17 cellular contexts compared by ENCODE assay signal in genomic region chr4:176262243-176262642, GRCh38. TPM values are rescaled to one million over a fixed set of nuclear protein-coding genes. Genes with fewer than 3 reads are reported as not detected.
DNase-seq lines count a peak whose midpoint lies in the region; ATAC-seq, FAIRE-seq and TF ChIP-seq lines count a peak whose summit lies in the region.
"Had no signal": no experiment of that assay in that cellular context is flagged by ENCODE, and none has a peak within 500 bp of the region (broad histone marks: within the 10 kb centered on the region; RNA-seq: fewer than 3 reads in every experiment).

No MANE protein-coding gene starts in this region.

- peaks cover 0 to 6% (median 0%) of the 10 kb centered on the region in 5 donors for H3K36me3 Mint-ChIP-seq in naive thymus-derived CD4-positive, alpha-beta T cell
- no peaks in the 10 kb centered on the region for H3K36me3 Mint-ChIP-seq in activated T-helper 2 cell treated with anti-CD3 and anti-CD28 coated beads, Interferon-gamma antibody, Interleukin-2, Interleukin-4, amounts not matched to agents 10 μg/mL and 5 μg/mL and 100 μg/mL, durations not matched to agents 14 hours and 24 hours and 36 hours (ENCODE audit: low read depth)

- no peak overlapping the region for H3K4me3 Mint-ChIP-seq in naive thymus-derived CD4-positive, alpha-beta T cell
- H3K4me3 Mint-ChIP-seq in activated T-helper 2 cell treated with anti-CD3 and anti-CD28 coated beads, Interferon-gamma antibody, Interleukin-2, Interleukin-4, amounts not matched to agents 10 μg/mL and 5 μg/mL and 100 μg/mL, durations not matched to agents 14 hours and 24 hours and 36 hours (ENCODE audit: low read depth) = no peak overlapping the region
- H3K4me3 Mint-ChIP-seq: activated CD4-positive, alpha-beta memory T cell treated with anti-CD3 and anti-CD28 coated beads, Interleukin-2, amount 10 ng/mL, durations not matched to agents 7 days and 5 days had no signal

- DNase-seq in GM12878 (ENCODE audit: low read depth, low spot score) (peak; percentile 13), GDM1 (lab: John Stamatoyannopoulos, UW) (no peak), GM19239 (ENCODE audit: insufficient read length, low spot score) (no peak)
- DNase-seq in naive thymus-derived CD4-positive, alpha-beta T cell = no peak
- DNase-seq in activated T-helper 2 cell treated with anti-CD3 and anti-CD28 coated beads, Interferon-gamma antibody, Interleukin-2, Interleukin-4, amounts not matched to agents 10 μg/mL and 5 μg/mL and 100 μg/mL, durations not matched to agents 14 hours and 24 hours and 36 hours (ENCODE audit: low spot score) = no peak
- DNase-seq: activated CD4-positive, alpha-beta memory T cell treated with anti-CD3 and anti-CD28 coated beads, Interleukin-2, amount 10 ng/mL, durations not matched to agents 7 days and 5 days; activated gamma-delta T cell; body of pancreas; DND-41; effector CD4-positive, alpha-beta T cell; NCI-H146; NCI-H526 treated with DMSO at 0.1 percent for 48 hours had no signal

- no peak overlapping the region for H3K4me2 ChIP-seq in GM12878 (ENCODE audit: control insufficient read depth, insufficient read depth)

- H3K9me3 Mint-ChIP-seq in naive thymus-derived CD4-positive, alpha-beta T cell = no peaks in the 10 kb centered on the region
- H3K9me3 Mint-ChIP-seq in activated T-helper 2 cell treated with anti-CD3 and anti-CD28 coated beads, Interferon-gamma antibody, Interleukin-2, Interleukin-4, amounts not matched to agents 10 μg/mL and 5 μg/mL and 100 μg/mL, durations not matched to agents 14 hours and 24 hours and 36 hours = no peaks in the 10 kb centered on the region
- H3K9me3 Mint-ChIP-seq: activated CD4-positive, alpha-beta memory T cell treated with anti-CD3 and anti-CD28 coated beads, Interleukin-2, amount 10 ng/mL, durations not matched to agents 7 days and 5 days had no signal

- no peak overlapping the region for H3K9ac ChIP-seq in GM12878 (ENCODE audit: control insufficient read depth, insufficient read depth, low read length)

- H3K4me3 ChIP-seq in GM12878 = no peak overlapping the region
- no peak overlapping the region for H3K4me3 ChIP-seq in naive thymus-derived CD4-positive, alpha-beta T cell (ENCODE audit: low read length)
- H3K4me3 ChIP-seq: body of pancreas, K562 had no signal

- H3K4me1 ChIP-seq in GM12878 (ENCODE audit: control insufficient read depth, insufficient read depth, low read length) = no peaks in the 10 kb centered on the region
- H3K4me1 ChIP-seq in naive thymus-derived CD4-positive, alpha-beta T cell (ENCODE audit: control insufficient read depth in 2 of 2, insufficient read depth in 2 of 2, low read length in 2 of 2) = no peaks in the 10 kb centered on the region
- H3K4me1 ChIP-seq: body of pancreas had no signal

- no peaks in the 10 kb centered on the region for H3K4me1 Mint-ChIP-seq in naive thymus-derived CD4-positive, alpha-beta T cell
- no peaks in the 10 kb centered on the region for H3K4me1 Mint-ChIP-seq in activated T-helper 2 cell treated with anti-CD3 and anti-CD28 coated beads, Interferon-gamma antibody, Interleukin-2, Interleukin-4, amounts not matched to agents 10 μg/mL and 5 μg/mL and 100 μg/mL, durations not matched to agents 14 hours and 24 hours and 36 hours (ENCODE audit: low read depth)
- H3K4me1 Mint-ChIP-seq: activated CD4-positive, alpha-beta memory T cell treated with anti-CD3 and anti-CD28 coated beads, Interleukin-2, amount 10 ng/mL, durations not matched to agents 7 days and 5 days had no signal

- no peak overlapping the region for H2AFZ ChIP-seq in GM12878 (ENCODE audit: control insufficient read depth, low read depth, low read length)

- H3K79me2 ChIP-seq in GM12878 (ENCODE audit: control insufficient read depth, insufficient read depth, low read length) = no peaks in the 10 kb centered on the region

- no peak for TF ChIP-seq EP300 in GM12878 (IDR thresholded peaks at IDR 0.05; ENCODE audit: borderline replicate concordance in 1 of 2, control insufficient read depth in 1 of 2, low read depth in 2 of 2, low read length in 2 of 2)

- TF ChIP-seq CTCF in GM12878 (IDR thresholded peaks at IDR 0.05 in 2 of 3, conservative IDR thresholded peaks at IDR 0.05 in 1 of 3; ENCODE audit: control insufficient read depth in 2 of 3, extremely low read depth in 1 of 3, insufficient read depth in 1 of 3, low read depth in 3 of 3, low read length in 3 of 3) = no peak

- no peaks in the 10 kb centered on the region for H3K27me3 ChIP-seq in GM12878 (replicated peaks in 1 of 2; ENCODE audit: control insufficient read depth in 2 of 2, insufficient read depth in 2 of 2, low read length in 1 of 2)
- no peaks in the 10 kb centered on the region for H3K27me3 ChIP-seq in naive thymus-derived CD4-positive, alpha-beta T cell (ENCODE audit: control insufficient read depth in 2 of 2, insufficient read depth in 2 of 2, low read length in 2 of 2)
- H3K27me3 ChIP-seq: body of pancreas had no signal

- CTCF ChIA-PET in GM12878 (lab: Yijun Ruan, JAX) = interaction anchor here (1.2 kb wide), 1 partner anchor 11 kb away, joined by 3 read pairs; no protein-coding TSS in a partner anchor
- CTCF ChIA-PET in naive thymus-derived CD4-positive, alpha-beta T cell (lab: Charles Lee) = no interaction called here

- no peaks in the 10 kb centered on the region for H3K9me3 ChIP-seq in GM12878 (replicated peaks; ENCODE audit: control insufficient read depth, insufficient read depth, low read length)
- no peaks in the 10 kb centered on the region for H3K9me3 ChIP-seq in naive thymus-derived CD4-positive, alpha-beta T cell (ENCODE audit: control insufficient read depth in 2 of 3, low read length in 3 of 3)
- H3K9me3 ChIP-seq: body of pancreas had no signal

- H3K27ac Mint-ChIP-seq in naive thymus-derived CD4-positive, alpha-beta T cell = no peak overlapping the region
- H3K27ac Mint-ChIP-seq in activated T-helper 2 cell treated with anti-CD3 and anti-CD28 coated beads, Interferon-gamma antibody, Interleukin-2, Interleukin-4, amounts not matched to agents 10 μg/mL and 5 μg/mL and 100 μg/mL, durations not matched to agents 14 hours and 24 hours and 36 hours = no peak overlapping the region
- H3K27ac Mint-ChIP-seq: activated CD4-positive, alpha-beta memory T cell treated with anti-CD3 and anti-CD28 coated beads, Interleukin-2, amount 10 ng/mL, durations not matched to agents 7 days and 5 days had no signal

- no peak for TF ChIP-seq POLR2A in GM12878 (IDR thresholded peaks at IDR 0.05; ENCODE audit: low read depth, low read length)

- ATAC-seq in GM18520 (IDR thresholded peaks at IDR 0.05; ENCODE audit: unreplicated experiment) (peak; percentile 60), GM21515 (IDR thresholded peaks at IDR 0.05; ENCODE audit: unreplicated experiment) (peak; percentile 92), HG03064 (IDR thresholded peaks at IDR 0.05; ENCODE audit: low read depth, unreplicated experiment) (peak; percentile 79), GM12878 (peak; percentile 78)
- no peak for ATAC-seq in naive thymus-derived CD4-positive, alpha-beta T cell
- ATAC-seq: body of pancreas, K562 had no signal

- no peaks in the 10 kb centered on the region for H3K36me3 ChIP-seq in GM12878 (ENCODE audit: control insufficient read depth in 2 of 2, insufficient read depth in 2 of 2, low read length in 1 of 2)
- no peaks in the 10 kb centered on the region for H3K36me3 ChIP-seq in naive thymus-derived CD4-positive, alpha-beta T cell (ENCODE audit: control insufficient read depth in 2 of 3, insufficient read depth in 3 of 3, low read length in 3 of 3)

- no peak overlapping the region for H3K27ac ChIP-seq in GM12878 (ENCODE audit: control insufficient read depth, insufficient read depth)
- no peak overlapping the region for H3K27ac ChIP-seq in naive thymus-derived CD4-positive, alpha-beta T cell (ENCODE audit: low read depth, low read length)
- H3K27ac ChIP-seq: body of pancreas had no signal

- H3K27me3 Mint-ChIP-seq in naive thymus-derived CD4-positive, alpha-beta T cell = peaks cover 0 to 12% (median 4%) of the 10 kb centered on the region in 5 donors
- no peaks in the 10 kb centered on the region for H3K27me3 Mint-ChIP-seq in activated T-helper 2 cell treated with anti-CD3 and anti-CD28 coated beads, Interferon-gamma antibody, Interleukin-2, Interleukin-4, amounts not matched to agents 10 μg/mL and 5 μg/mL and 100 μg/mL, durations not matched to agents 14 hours and 24 hours and 36 hours (ENCODE audit: low read depth)
- H3K27me3 Mint-ChIP-seq: activated CD4-positive, alpha-beta memory T cell treated with anti-CD3 and anti-CD28 coated beads, Interleukin-2, amount 10 ng/mL, durations not matched to agents 7 days and 5 days had no signal

- POLR2A ChIA-PET in GM12878 (lab: Charles Lee) = no interaction called here
- POLR2A ChIA-PET in naive thymus-derived CD4-positive, alpha-beta T cell (lab: Charles Lee) = no interaction called here

- RAD21 ChIA-PET in GM12878 (lab: Charles Lee; ENCODE audit: unreplicated experiment) = no interaction called here

- no peaks in the 10 kb centered on the region for H4K20me1 ChIP-seq in GM12878 (ENCODE audit: control insufficient read depth, insufficient read depth)

- no TSS peak for BruUV-seq in GM12878 (replicated peaks; lab: Mats Ljungman, UMichigan)

- TF ChIP-seq RAD21 in GM12878 (IDR thresholded peaks at IDR 0.05; ENCODE audit: insufficient read depth, low read depth, low read length) = no peak

- in situ Hi-C loops in GM12878 (cut with MboI) = no loop called here

- SMC1A ChIA-PET in GM12878 (lab: Charles Lee; ENCODE audit: uncharacterized antibody, unreplicated experiment) = no interaction called here

- FAIRE-seq in GM12878 (lab: Jason Lieb, UNC) = no peak
- FAIRE-seq in GM19239 (lab: Jason Lieb, UNC) = no peak
- FAIRE-seq: K562 had no signal

- intact Hi-C loops in GM12878 (cut with micrococcal nuclease; ENCODE audit: unreplicated experiment) = no loop called here
- intact Hi-C loops in naive thymus-derived CD4-positive, alpha-beta T cell (cut with micrococcal nuclease) = no loop called here
- intact Hi-C loops in activated T-helper 2 cell treated with anti-CD3 and anti-CD28 coated beads, Interferon-gamma antibody, Interleukin-2, Interleukin-4, amounts not matched to agents 10 μg/mL and 5 μg/mL and 100 μg/mL, durations not matched to agents 14 hours and 24 hours and 36 hours (cut with micrococcal nuclease) = no loop called here

RNA-seq across cellular contexts. Expression of gene ASB5, which starts 6.8 kb away (rescaled TPM):
- total RNA-seq in GM12878 (2013; cell fraction: nucleolus; rRNA removed) = not detected in 2 replicates
- total RNA-seq in GM12878 (2014; rRNA removed) = not detected in 2 replicates
- total RNA-seq in GM12878 (2014; rRNA removed; fragmentation: Illumina TruSeq; extraction: Trizol) = not detected in 2 replicates
- total RNA-seq in GM12878 (2021) = not detected in 2 replicates
- not detected for polyA plus RNA-seq in GM12878 (2011; ENCODE audit: low read depth)
- not detected in 2 replicates for polyA plus RNA-seq in GM12878 (2011; rRNA removed)
- not detected in 2 replicates for polyA plus RNA-seq in GM12878 (2011; cell fraction: cytosol; rRNA removed)
- not detected in 2 replicates for polyA plus RNA-seq in GM12878 (2011; cell fraction: nucleus; rRNA removed)
- polyA plus RNA-seq in GM12878 (2012) = not detected in 2 replicates
- polyA plus RNA-seq in GM12878 (2014; fragmentation: Illumina TruSeq; extraction: Trizol) = not detected in 2 replicates
- polyA plus RNA-seq in GM12878 (2014; fragmentation: Nextera tagmentation; extraction: Ambion mirVana) = not detected
- 0.03 TPM in 1 of 2 replicates, not detected in the other for polyA plus RNA-seq in GM12878 (2014; rRNA removed)
- polyA plus RNA-seq in GM12878 (2016; fragmentation: Nextera tagmentation; extraction: Ambion mirVana) = not detected
- not detected in 2 replicates for polyA minus RNA-seq in GM12878 (2011; rRNA and poly(A)+ RNA removed)
- not detected in 2 replicates for polyA minus RNA-seq in GM12878 (2011; cell fraction: cytosol; rRNA and poly(A)+ RNA removed)
- not detected in 2 replicates for polyA minus RNA-seq in GM12878 (2011; cell fraction: nucleus; rRNA and poly(A)+ RNA removed)
- total RNA-seq in naive thymus-derived CD4-positive, alpha-beta T cell = not detected
- not detected for polyA plus RNA-seq in naive thymus-derived CD4-positive, alpha-beta T cell
- not detected in 2 replicates for total RNA-seq in activated T-helper 2 cell treated with anti-CD3 and anti-CD28 coated beads, Interferon-gamma antibody, Interleukin-2, Interleukin-4, amounts not matched to agents 10 μg/mL and 5 μg/mL and 100 μg/mL, durations not matched to agents 14 hours and 24 hours and 36 hours
- total RNA-seq: activated CD4-positive, alpha-beta memory T cell treated with anti-CD3 and anti-CD28 coated beads, Interleukin-2, amount 10 ng/mL, durations not matched to agents 7 days and 5 days; body of pancreas; K562; kidney epithelial cell had no signal
- polyA plus RNA-seq: K562 had no signal

RNA-seq across cellular contexts. Expression of gene SPCS3, which starts 57.5 kb away (rescaled TPM):
- total RNA-seq in GM12878 (2013; cell fraction: nucleolus; rRNA removed) = 114 and 123 TPM in 2 replicates
- total RNA-seq in GM12878 (2014; rRNA removed) (83.4 and 92.6 TPM in 2 replicates), GM12878 (2014; rRNA removed; fragmentation: Illumina TruSeq; extraction: Trizol) (112 and 113 TPM in 2 replicates), GM12878 (2021) (144 and 151 TPM in 2 replicates)
- polyA plus RNA-seq in GM12878 (2011; ENCODE audit: low read depth) = 34.6 TPM
- polyA plus RNA-seq in GM12878 (2011; rRNA removed) (50.0 and 79.6 TPM in 2 replicates), GM12878 (2014; fragmentation: Illumina TruSeq; extraction: Trizol) (69.4 and 87.6 TPM in 2 replicates), GM12878 (2014; fragmentation: Nextera tagmentation; extraction: Ambion mirVana) (10 to 100 TPM; 50.6 to 53.4 TPM), GM12878 (2014; rRNA removed) (61.6 and 74.4 TPM in 2 replicates), GM12878 (2016; fragmentation: Nextera tagmentation; extraction: Ambion mirVana) (100 to 1,000 TPM; 114 to 124 TPM)
- polyA plus RNA-seq in GM12878 (2011; cell fraction: cytosol; rRNA removed) = 19.2 and 19.8 TPM in 2 replicates
- polyA plus RNA-seq in GM12878 (2011; cell fraction: nucleus; rRNA removed) = 33.6 and 34.1 TPM in 2 replicates
- polyA plus RNA-seq in GM12878 (2012) = 44.5 and 53.0 TPM in 2 replicates
- 26.3 and 26.6 TPM in 2 replicates for polyA minus RNA-seq in GM12878 (2011; rRNA and poly(A)+ RNA removed)
- 18.4 TPM in 2 replicates for polyA minus RNA-seq in GM12878 (2011; cell fraction: cytosol; rRNA and poly(A)+ RNA removed)
- 45.9 and 79.7 TPM in 2 replicates for polyA minus RNA-seq in GM12878 (2011; cell fraction: nucleus; rRNA and poly(A)+ RNA removed)
- 100 to 1,000 TPM; 117 to 215 (median 153) TPM for total RNA-seq in naive thymus-derived CD4-positive, alpha-beta T cell
- 10 to 100 TPM; 18.4 to 53.4 TPM for polyA plus RNA-seq in naive thymus-derived CD4-positive, alpha-beta T cell
- 197 and 208 TPM in 2 replicates for total RNA-seq in activated T-helper 2 cell treated with anti-CD3 and anti-CD28 coated beads, Interferon-gamma antibody, Interleukin-2, Interleukin-4, amounts not matched to agents 10 μg/mL and 5 μg/mL and 100 μg/mL, durations not matched to agents 14 hours and 24 hours and 36 hours
